In the genomic region with DNA sequence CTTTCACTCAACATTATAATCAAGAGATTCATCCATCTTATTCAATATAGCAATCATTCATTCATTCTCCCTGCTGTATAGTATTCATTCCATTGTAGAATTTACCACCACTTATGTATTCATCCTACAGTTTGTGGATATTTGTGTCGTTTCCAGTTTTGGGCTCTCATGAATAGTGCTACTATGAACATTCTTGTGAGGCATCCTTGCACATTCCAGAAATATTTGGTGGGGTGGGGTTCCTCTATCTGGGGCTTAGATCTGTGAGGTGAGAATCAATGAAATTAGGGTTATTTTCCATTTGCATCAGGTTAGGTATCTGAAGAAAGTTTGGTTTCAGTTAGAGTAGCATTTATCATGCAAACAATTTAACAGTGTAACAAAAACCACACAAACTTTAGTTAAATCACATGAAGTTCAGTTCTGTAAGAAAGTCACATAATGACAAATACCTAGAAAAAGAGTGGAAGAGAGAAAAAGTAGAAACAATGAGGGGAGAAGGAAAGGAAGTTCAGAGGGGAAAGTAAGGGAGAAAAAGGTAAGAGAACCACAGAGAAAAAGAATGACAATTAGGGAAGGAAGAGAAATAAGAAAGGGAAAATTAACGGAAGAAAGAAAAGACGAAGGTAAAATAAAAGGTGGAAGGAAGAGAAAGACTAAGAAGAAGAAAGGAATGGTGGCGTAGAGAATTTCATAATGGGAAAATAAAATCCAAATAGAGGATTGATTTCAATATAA, we compare ENCODE assay signal across 15 cellular contexts. TPM values are rescaled to one million over a fixed set of nuclear protein-coding genes. Genes with fewer than 3 reads are reported as not detected.
"Had no signal": no experiment of that assay in that cellular context is flagged by ENCODE, and none has a peak within 500 bp of the region (broad histone marks: within the 10 kb centered on the region; RNA-seq: fewer than 3 reads in every experiment).

No MANE protein-coding gene starts in this region.

- FAIRE-seq: colon, frontal cortex had no signal

- H3K4me1 ChIP-seq: heart left ventricle, neural progenitor cell, right atrium auricular region, uterus had no signal

- H3K9me3 ChIP-seq: heart left ventricle, ovary, right atrium auricular region, uterus had no signal

- H3K9ac ChIP-seq: neural progenitor cell had no signal

- H3K36me3 ChIP-seq: heart left ventricle, neural progenitor cell, ovary, right atrium auricular region, uterus had no signal

- ATAC-seq: heart left ventricle, natural killer cell had no signal

- DNase-seq: heart left ventricle; hippocampal formation; kidney glomerular epithelial cell; natural killer cell; nucleus accumbens; ovary; stimulated activated CD4-positive, alpha-beta T cell treated with anti-CD3 and anti-CD28 coated beads, Interleukin-2, amount 100 ng/mL, for 48 hours; stimulated activated naive CD4-positive, alpha-beta T cell treated with Interleukin-2 at 50 U/mL for 16 hours; uterus had no signal

- H3K27me3 ChIP-seq: heart left ventricle, neural progenitor cell, ovary, right atrium auricular region, uterus had no signal

- H3K4me2 ChIP-seq: neural progenitor cell, smooth muscle cell had no signal

- H3K4me3 ChIP-seq: heart left ventricle, neural progenitor cell, ovary, right atrium auricular region, smooth muscle cell, uterus had no signal

- H2AFZ ChIP-seq: neural progenitor cell had no signal

- H3K27ac ChIP-seq: heart left ventricle, neural progenitor cell, ovary, right atrium auricular region, uterus had no signal

RNA-seq across cellular contexts. Expression of gene SLC26A4, which starts 58.0 kb away (rescaled TPM):
- total RNA-seq: mesothelial cell of epicardium had no signal
